Comparison of ENCODE assay signal across 19 cellular contexts in the genomic region with DNA sequence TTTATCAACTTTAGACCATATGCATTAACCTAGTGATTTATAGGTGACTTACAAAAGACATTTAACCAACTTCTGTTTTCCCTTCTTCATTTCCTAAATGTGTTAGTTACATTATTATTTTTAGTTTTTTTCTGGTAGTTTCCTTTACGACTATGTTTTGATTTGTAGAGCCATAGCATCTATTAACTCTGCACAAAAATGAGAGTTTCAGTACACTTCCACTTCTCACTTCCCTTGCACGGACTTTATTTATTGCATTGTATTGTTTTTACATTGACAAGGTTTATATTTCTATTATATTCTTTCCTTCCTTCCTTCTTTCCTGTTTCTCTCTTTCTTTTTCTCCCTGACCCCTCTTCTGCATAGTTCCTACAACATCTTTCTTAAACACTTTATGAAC.
"Had no signal": no experiment of that assay in that cellular context is flagged by ENCODE, and none has a peak within 500 bp of the region (broad histone marks: within the 10 kb centered on the region; RNA-seq: fewer than 3 reads in every experiment).

No MANE protein-coding gene starts in this region.

- H3K36me3 ChIP-seq: right atrium auricular region had no signal

- H3K4me3 Mint-ChIP-seq: activated naive CD4-positive, alpha-beta T cell treated with anti-CD3 and anti-CD28 coated beads, Interleukin-2, amount 10 ng/mL, durations not matched to agents 7 days and 5 days; activated T-cell treated with anti-CD3 and anti-CD28 coated beads, Interleukin-2, amount 50 U/mL, for 24 hours; central memory CD8-positive, alpha-beta T cell; immature natural killer cell; nephron had no signal

- H3K27me3 Mint-ChIP-seq: activated naive CD4-positive, alpha-beta T cell treated with anti-CD3 and anti-CD28 coated beads, Interleukin-2, amount 10 ng/mL, durations not matched to agents 7 days and 5 days; activated T-cell treated with anti-CD3 and anti-CD28 coated beads, Interleukin-2, amount 50 U/mL, for 24 hours; central memory CD8-positive, alpha-beta T cell; progenitor cell of endocrine pancreas had no signal

- H3K27ac Mint-ChIP-seq: activated naive CD4-positive, alpha-beta T cell treated with anti-CD3 and anti-CD28 coated beads, Interleukin-2, amount 10 ng/mL, durations not matched to agents 7 days and 5 days; activated T-cell treated with anti-CD3 and anti-CD28 coated beads, Interleukin-2, amount 50 U/mL, for 24 hours; nephron had no signal

- H3K9me3 Mint-ChIP-seq: activated naive CD4-positive, alpha-beta T cell treated with anti-CD3 and anti-CD28 coated beads, Interleukin-2, amount 10 ng/mL, durations not matched to agents 7 days and 5 days; activated T-cell treated with anti-CD3 and anti-CD28 coated beads, Interleukin-2, amount 50 U/mL, for 24 hours; central memory CD8-positive, alpha-beta T cell; immature natural killer cell; nephron had no signal

- H3K9me3 ChIP-seq: right atrium auricular region had no signal

- H3K27me3 ChIP-seq: right atrium auricular region had no signal

- DNase-seq: activated CD4-positive, alpha-beta T cell treated with anti-CD3 and anti-CD28 coated beads, Interleukin-2, amount 50 U/mL, for 48 hours; activated naive CD4-positive, alpha-beta T cell treated with anti-CD3 and anti-CD28 coated beads, Interleukin-2, amount 10 ng/mL, durations not matched to agents 7 days and 5 days; activated T-cell treated with anti-CD3 and anti-CD28 coated beads, Interleukin-2, amount 50 U/mL, for 24 hours; amniotic stem cell; effector memory CD4-positive, alpha-beta T cell; head of caudate nucleus; immature natural killer cell; occipital lobe; stimulated activated CD4-positive, alpha-beta T cell treated with anti-CD3 and anti-CD28 coated beads, Interleukin-15, amount 100 ng/mL, for 24 hours; stimulated activated CD4-positive, alpha-beta T cell treated with anti-CD3 and anti-CD28 coated beads, Interleukin-4, amount 100 ng/mL, for 24 hours; stimulated activated naive CD4-positive, alpha-beta T cell treated with Interleukin-2 at 50 U/mL for 16 hours; substantia nigra; trophoblast cell had no signal

- H3K4me3 ChIP-seq: right atrium auricular region had no signal

- H3K27ac ChIP-seq: epithelial cell of prostate, VCaP had no signal
